In genomic region chr4:125811892-125812291, GRCh38 we compare ENCODE assay signal across 35 cellular contexts.
"Had no signal": no experiment of that assay in that cellular context is flagged by ENCODE, and none has a peak within 500 bp of the region (broad histone marks: within the 10 kb centered on the region; RNA-seq: fewer than 3 reads in every experiment).

No MANE protein-coding gene starts in this region.

- DNase-seq: Karpas-422, Kasumi-1, MG63, MM.1S, MV-4-11, NCI-H1048, NCI-H1092, NCI-H1092 treated with DMSO at 0.1 percent for 48 hours, NCI-H1105, NCI-H1105 treated with DMSO at 0.1 percent for 48 hours, NCI-H1417, NCI-H1417 treated with DMSO at 0.1 percent for 48 hours, NCI-H1436, NCI-H1436 treated with DMSO at 0.1 percent for 48 hours, NCI-H146, NCI-H1694, NCI-H1694 treated with DMSO at 0.1 percent for 48 hours, NCI-H187, NCI-H187 treated with DMSO at 0.1 percent for 48 hours, NCI-H1930, NCI-H2029, NCI-H2029 treated with DMSO at 0.1 percent for 48 hours, NCI-H2081, NCI-H2081 treated with DMSO at 0.1 percent for 48 hours, NCI-H2107, NCI-H2171, NCI-H2171 treated with DMSO at 0.1 percent for 48 hours, NCI-H2227 treated with DMSO at 0.1 percent for 48 hours, NCI-H226, NCI-H345, NCI-H446, NCI-H446 treated with DMSO at 0.1 percent for 48 hours, NCI-H510A, NCI-H510A treated with DMSO at 0.1 percent for 48 hours, NCI-H524 had no signal

- H3K9me3 ChIP-seq: MG63 had no signal

- H3K4me3 ChIP-seq: MG63 had no signal

- H3K27me3 ChIP-seq: MG63 had no signal

- H3K36me3 ChIP-seq: MG63 had no signal
